Comparison of ENCODE assay signal across 7 cellular contexts in the genomic region with DNA sequence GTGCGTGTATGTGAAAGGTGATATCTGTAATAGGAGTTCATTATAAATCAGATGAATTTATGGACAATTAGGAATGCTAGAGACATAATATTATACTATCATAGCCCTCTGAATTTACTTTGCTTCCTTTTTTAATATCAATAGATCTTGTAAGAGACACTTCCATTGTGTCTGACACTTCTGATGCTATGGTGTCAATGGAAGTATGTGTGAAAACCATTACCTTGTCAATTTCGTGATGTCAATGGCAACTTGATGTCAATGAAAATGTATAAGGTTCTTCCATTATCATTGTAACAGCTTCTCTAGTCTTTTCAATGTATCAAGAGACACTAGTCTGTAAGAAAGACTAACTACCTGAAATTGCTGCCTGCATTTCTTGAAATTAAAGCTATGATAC.
"Had no signal": no experiment of that assay in that cellular context is flagged by ENCODE, and none has a peak within 500 bp of the region (broad histone marks: within the 10 kb centered on the region; RNA-seq: fewer than 3 reads in every experiment).

No MANE protein-coding gene starts in this region.

- H3K4me3 ChIP-seq: GM23338, HAP-1, K562 had no signal

- H2AFZ ChIP-seq: GM23338 had no signal

- ATAC-seq: GM23338, HCT116, K562 had no signal

- H3K27ac Mint-ChIP-seq: GM23338, HFFc6 had no signal

- H3K36me3 ChIP-seq: HAP-1 had no signal

- H3K9me3 ChIP-seq: HAP-1 had no signal

- H3K4me3 Mint-ChIP-seq: GM23338, HFFc6 had no signal

- H3K4me1 Mint-ChIP-seq: GM23338 had no signal

- H3K4me2 ChIP-seq: GM23338 had no signal

- H3K9me3 Mint-ChIP-seq: GM23338, HFFc6 had no signal

- DNase-seq: H7, HFFc6, IMR-90 had no signal
